ENCODE assay signal across 22 cellular contexts in the genomic region with DNA sequence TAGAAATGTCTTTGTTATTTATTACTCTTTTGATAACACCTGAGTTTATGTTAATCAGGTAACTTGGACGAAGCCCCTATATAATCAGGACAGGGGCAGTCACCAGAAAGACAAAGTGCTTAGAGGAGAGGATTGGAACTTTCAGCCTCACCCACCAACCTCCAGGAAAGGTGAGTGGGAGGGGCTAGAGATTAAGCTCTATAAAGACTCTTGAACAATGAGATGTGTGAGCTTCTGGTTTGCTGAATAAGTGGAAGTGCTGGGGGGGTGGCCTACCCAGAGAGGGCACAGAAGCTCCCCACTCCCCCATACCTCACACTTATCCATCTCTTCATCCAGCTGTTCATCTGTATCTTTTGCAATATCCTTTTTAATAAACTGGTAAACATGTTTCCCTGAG.
DNase-seq lines count a peak whose midpoint lies in the region; ATAC-seq and TF ChIP-seq lines count a peak whose summit lies in the region.
"Had no signal": no experiment of that assay in that cellular context is flagged by ENCODE, and none has a peak within 500 bp of the region (broad histone marks: within the 10 kb centered on the region; RNA-seq: fewer than 3 reads in every experiment).

No MANE protein-coding gene starts in this region.

- H3K27ac ChIP-seq in RWPE2 (ENCODE audit: poor library complexity, severe bottlenecking) = peak overlapping the region; percentile 57
- H3K27ac ChIP-seq: 22Rv1, BLaER1, C4-2B, GM23248 had no signal

- no peaks in the 10 kb centered on the region for H3K4me1 Mint-ChIP-seq in progenitor cell of endocrine pancreas (ENCODE audit: low read depth)
- H3K4me1 Mint-ChIP-seq: B cell had no signal

- in situ Hi-C loops in GM13977 (cut with MboI; ENCODE audit: low pct_unique_long_range_greater_than_20kb, low sequenced_read_pairs, unreplicated experiment) = no loop called here

- TF ChIP-seq CTCF in RWPE2 (IDR thresholded peaks at IDR 0.05; ENCODE audit: poor library complexity, severe bottlenecking) (no peak), progenitor cell of endocrine pancreas (IDR thresholded peaks at IDR 0.05; ENCODE audit: unreplicated experiment) (no peak), GM13977 (IDR thresholded peaks at IDR 0.05; ENCODE audit: extremely low read depth, insufficient read depth, missing control alignments) (no peak)

- peaks cover 8% of the 10 kb centered on the region for H3K9me3 Mint-ChIP-seq in progenitor cell of endocrine pancreas (ENCODE audit: low read depth)

- peak overlapping the region; percentile 62 for H3K27ac Mint-ChIP-seq in progenitor cell of endocrine pancreas
- H3K27ac Mint-ChIP-seq: B cell; CD8-positive, alpha-beta T cell had no signal

- ATAC-seq in RWPE2 (ENCODE audit: low read depth) (no peak), GM21381 (IDR thresholded peaks at IDR 0.05; ENCODE audit: unreplicated experiment) (no peak)
- ATAC-seq: CD8-positive, alpha-beta T cell; GM12878 had no signal

- peaks cover 24% of the 10 kb centered on the region for H3K4me1 ChIP-seq in RWPE2 (ENCODE audit: insufficient read depth, poor library complexity, severe bottlenecking)
- H3K4me1 ChIP-seq: BLaER1, Caco-2 had no signal

- no peak overlapping the region for H3K4me3 ChIP-seq in RWPE2 (ENCODE audit: severe bottlenecking)
- H3K4me3 ChIP-seq: BLaER1, GM12878, GM23248 had no signal

- no peaks in the 10 kb centered on the region for H3K27me3 ChIP-seq in RWPE2 (ENCODE audit: insufficient read depth, poor library complexity, severe bottlenecking)
- H3K27me3 ChIP-seq: BLaER1 had no signal

- H3K9me3 ChIP-seq in RWPE2 (ENCODE audit: severe bottlenecking) = no peaks in the 10 kb centered on the region

- H3K4me3 Mint-ChIP-seq in progenitor cell of endocrine pancreas (ENCODE audit: low read depth) = no peak overlapping the region
- H3K4me3 Mint-ChIP-seq: B cell; CD4-positive, CD25-positive, alpha-beta regulatory T cell; CD8-positive, alpha-beta T cell had no signal

- DNase-seq in NCI-H82 (lab: John Stamatoyannopoulos, UW) = peak; percentile 40
- DNase-seq in NCI-H82 treated with DMSO at 0.1 percent for 48 hours (lab: John Stamatoyannopoulos, UW; ENCODE audit: unreplicated experiment) = no peak
- no peak for DNase-seq in RWPE2 (ENCODE audit: low spot score)
- peak; percentile 10 for DNase-seq in iPS-NIHi11 (ENCODE audit: low spot score)
- no peak for DNase-seq in progenitor cell of endocrine pancreas (ENCODE audit: low spot score, unreplicated experiment)
- no peak for DNase-seq in GM13977 (ENCODE audit: low spot score)
- DNase-seq in DMS53 treated with DMSO at 0.1 percent for 48 hours (lab: John Stamatoyannopoulos, UW; ENCODE audit: unreplicated experiment) = no peak
- DNase-seq: Caco-2; CD4-positive, CD25-positive, alpha-beta regulatory T cell; CD8-positive, alpha-beta T cell; DMS153; DMS79; EL; GDM1; GM23248; HCEC 1CT had no signal

- H3K36me3 ChIP-seq in RWPE2 (ENCODE audit: low read depth) = peaks cover 14% of the 10 kb centered on the region

- H3K36me3 Mint-ChIP-seq in progenitor cell of endocrine pancreas (ENCODE audit: insufficient read depth) = peaks cover 10% of the 10 kb centered on the region

- no peaks in the 10 kb centered on the region for H3K27me3 Mint-ChIP-seq in progenitor cell of endocrine pancreas
- H3K27me3 Mint-ChIP-seq: B cell; CD4-positive, CD25-positive, alpha-beta regulatory T cell had no signal

Comparison
In these comparisons a context has a peak if more than half of its experiments do, and no peak if none do; other contexts are left out.
1. DNase-seq: peak in NCI-H82 (single experiment) and iPS-NIHi11 (single experiment); none in NCI-H82 treated with DMSO at 0.1 percent for 48 hours (single experiment), RWPE2 (single experiment), progenitor cell of endocrine pancreas (single experiment), GM13977 (single experiment) and DMS53 treated with DMSO at 0.1 percent for 48 hours (single experiment).